1 cellular context compared by ENCODE assay signal in the genomic region with DNA sequence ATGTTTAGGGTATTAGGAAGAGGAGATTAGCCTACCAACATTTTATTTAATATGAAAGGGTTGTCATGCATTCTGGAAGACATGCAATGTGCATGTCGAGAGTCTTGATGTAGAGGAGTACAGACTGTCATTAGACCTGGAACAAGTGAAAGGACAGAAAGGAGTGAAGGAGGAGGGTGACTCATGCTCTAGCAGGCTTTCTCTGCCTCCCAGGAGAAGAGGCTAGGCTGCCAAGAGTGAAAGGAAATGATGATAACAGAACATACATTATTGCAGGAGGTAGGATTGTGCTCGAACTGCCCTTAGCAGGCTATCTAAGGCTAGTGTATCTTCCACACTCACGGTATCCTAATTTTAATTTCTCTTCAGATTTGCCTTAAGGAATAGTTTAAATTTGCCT.
TF ChIP-seq lines count a peak whose summit lies in the region.

No MANE protein-coding gene starts in this region.

TF ChIP-seq in endothelial cell of umbilical vein, 7 proteins besides CTCF, POLR2A, EP300 and RAD21 (continued from another document):
- TF ChIP-seq POLR2AphosphoS5 (IDR thresholded peaks at IDR 0.05; ENCODE audit: insufficient read depth, low read depth, low read length) = no peak
- TF ChIP-seq JUN (IDR thresholded peaks at IDR 0.05; ENCODE audit: borderline replicate concordance, insufficient read depth, insufficient read length, low read depth) = peak; percentile 61
- TF ChIP-seq FOS (IDR thresholded peaks at IDR 0.05; ENCODE audit: borderline replicate concordance, insufficient read depth, low read length) = peak; percentile 90
- TF ChIP-seq MAX (IDR thresholded peaks at IDR 0.05; ENCODE audit: insufficient read depth, insufficient read length) = no peak
